Comparison of ENCODE assay signal across 7 cellular contexts in the genomic region with DNA sequence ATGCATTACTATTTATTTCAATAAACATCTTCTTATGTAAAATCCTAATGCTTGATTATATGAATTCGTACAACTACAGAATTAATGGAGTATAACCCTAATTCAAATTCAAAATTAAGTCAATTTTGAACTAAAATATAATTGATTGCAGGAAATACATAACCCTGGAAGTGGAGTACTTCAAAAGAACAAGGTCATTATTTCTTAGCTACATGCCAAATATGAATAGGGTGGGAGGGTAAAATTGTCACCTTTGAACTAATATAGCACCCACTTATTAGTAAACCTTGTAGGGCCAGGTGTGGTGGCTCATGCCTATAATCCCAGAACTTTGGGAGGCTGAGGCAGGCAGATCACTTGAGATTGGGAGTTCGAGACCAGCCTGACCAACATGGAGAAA.
"Had no signal": no experiment of that assay in that cellular context is flagged by ENCODE, and none has a peak within 500 bp of the region (broad histone marks: within the 10 kb centered on the region; RNA-seq: fewer than 3 reads in every experiment).

No MANE protein-coding gene starts in this region.

- H3K4me2 ChIP-seq: KMS-11 had no signal

- FAIRE-seq: HepG2, HTR-8/SVneo had no signal

- ATAC-seq: HepG2 had no signal

- DNase-seq: IMR-90, KBM-7, KG1 had no signal

- H3K9ac ChIP-seq: KMS-11 had no signal

- H3K27ac ChIP-seq: HL-60, KMS-11 had no signal
